13 cellular contexts compared by ENCODE assay signal in genomic region chr7:29328050-29328449, GRCh38.
A peak's percentile ranks its signal among the peaks of the same experiment; 100 is the strongest.
DNase-seq lines count a peak whose midpoint lies in the region; ATAC-seq and TF ChIP-seq lines count a peak whose summit lies in the region.
"Had no signal": no experiment of that assay in that cellular context is flagged by ENCODE, and none has a peak within 500 bp of the region (broad histone marks: within the 10 kb centered on the region; RNA-seq: fewer than 3 reads in every experiment).

No MANE protein-coding gene starts in this region.

- no peaks in the 10 kb centered on the region for H3K9me3 ChIP-seq in transverse colon

- TF ChIP-seq EP300 in transverse colon (IDR thresholded peaks at IDR 0.05; ENCODE audit: low read depth): no peak

- no peaks in the 10 kb centered on the region for H3K36me3 ChIP-seq in transverse colon
- H3K36me3 ChIP-seq: brain microvascular endothelial cell had no signal

- in situ Hi-C loops in transverse colon (cut with MboI; ENCODE audit: low pct_ligation_motif_present in 1 of 4, low pct_unique_long_range_greater_than_20kb in 1 of 4, low sequenced_read_pairs in 3 of 4): no loop called here

- no peak for TF ChIP-seq CTCF in transverse colon (IDR thresholded peaks at IDR 0.05)

- no peak overlapping the region for H3K4me3 ChIP-seq in transverse colon

- DNase-seq in SIG-M5 treated with dmso at 0.1 percent for 504 hours (lab: John Stamatoyannopoulos, UW; ENCODE audit: unreplicated experiment) (peak; percentile 47), SIG-M5 (lab: John Stamatoyannopoulos, UW) (no peak), OCI-M1 (lab: John Stamatoyannopoulos, UW) (peak; percentile 64), left kidney (ENCODE audit: low read depth, low spot score) (peak; percentile 87), transverse colon (no peak)
- DNase-seq: activated CD4-positive, alpha-beta T cell treated with anti-CD3 and anti-CD28 coated beads, Interleukin-2, amount 10 ng/mL, durations not matched to agents 24 days and 14 days; brain microvascular endothelial cell; left cardiac atrium; Right ventricle myocardium superior had no signal

- no peak for TF ChIP-seq POLR2A in transverse colon (IDR thresholded peaks at IDR 0.05)

- peak overlapping the region in 3 of 4 donors; percentile 21 to 60 (median 27) for H3K27ac ChIP-seq in transverse colon
- H3K27ac ChIP-seq: brain microvascular endothelial cell had no signal

- no peak for ATAC-seq in GM18868 (IDR thresholded peaks at IDR 0.05; ENCODE audit: unreplicated experiment)
- ATAC-seq in HG03457 (IDR thresholded peaks at IDR 0.05; ENCODE audit: unreplicated experiment): no peak
- ATAC-seq in HG03378 (IDR thresholded peaks at IDR 0.05; ENCODE audit: unreplicated experiment): no peak
- ATAC-seq: HCT116 had no signal

- peaks cover 0 to 22% (median 11%) of the 10 kb centered on the region in 4 donors for H3K4me1 ChIP-seq in transverse colon

- intact Hi-C loops in transverse colon (cut with DNase I; ENCODE audit: low total_unique reads): no loop called here

- H3K27me3 ChIP-seq in transverse colon: no peaks in the 10 kb centered on the region

- WGBS in transverse colon (ENCODE audit: low coverage in 1 of 2), 2 donors: 27 to 29% methylated on average over 4 to 5 of the region's 5 CpGs

Comparison
In these comparisons a context has a peak if more than half of its experiments do, and no peak if none do; other contexts are left out.
1. DNase-seq: peak in SIG-M5 treated with dmso at 0.1 percent for 504 hours (single experiment), OCI-M1 (single experiment) and left kidney (single experiment); none in SIG-M5 (single experiment) and transverse colon (single experiment).